In the genomic region with DNA sequence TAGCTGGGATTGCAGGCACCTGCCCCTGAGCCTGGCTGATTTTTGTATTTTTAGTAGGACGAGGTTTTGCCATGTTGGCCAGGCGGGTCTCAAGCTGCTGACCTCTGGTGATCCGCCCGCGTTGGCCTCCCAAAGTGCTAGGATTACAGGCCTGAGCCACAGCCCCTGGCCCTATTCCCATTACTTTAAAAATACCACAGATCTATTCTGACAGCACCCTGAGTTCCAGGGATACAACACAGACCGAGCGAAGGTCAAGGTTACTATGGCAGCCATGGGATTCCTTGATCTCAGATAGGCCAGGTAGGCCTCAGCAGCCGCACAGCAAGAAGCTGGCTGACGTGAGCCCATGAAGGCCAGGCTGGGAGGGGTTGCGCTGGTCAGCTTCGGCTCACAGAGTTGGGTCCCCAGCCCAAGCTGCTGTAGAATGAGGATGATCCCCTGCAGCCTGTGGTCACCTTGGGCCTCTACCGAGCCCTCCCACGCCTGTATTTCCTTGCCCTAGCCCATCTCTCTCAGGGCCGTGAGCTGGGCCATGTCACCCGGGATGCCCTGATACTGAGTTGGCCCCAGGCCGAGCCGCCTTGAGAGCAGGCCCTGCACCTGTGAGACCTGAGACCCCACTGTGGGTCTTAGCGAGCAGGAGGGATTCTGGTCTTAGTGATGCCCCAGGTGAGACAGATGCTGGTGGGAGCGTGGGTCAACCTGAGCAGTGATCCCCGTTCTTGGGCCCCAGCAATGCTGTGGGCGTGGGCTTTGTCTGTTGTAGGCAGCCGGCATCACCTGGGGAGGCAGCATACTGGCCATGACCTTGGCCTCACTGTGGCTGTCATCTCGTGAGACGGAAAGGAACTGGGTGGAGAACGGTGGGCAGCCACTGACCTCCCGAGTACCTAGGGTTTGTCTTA, we compare ENCODE assay signal across 23 cellular contexts.
"Had no signal": no experiment of that assay in that cellular context is flagged by ENCODE, and none has a peak within 500 bp of the region (broad histone marks: within the 10 kb centered on the region; RNA-seq: fewer than 3 reads in every experiment).

No MANE protein-coding gene starts in this region.

- H3K27me3 ChIP-seq: esophagus squamous epithelium, gastroesophageal sphincter, left lung, tibial artery had no signal

- H3K27ac ChIP-seq: esophagus squamous epithelium, gastroesophageal sphincter, left lung, parathyroid adenoma, tibial artery had no signal

- H3K9ac ChIP-seq: parathyroid adenoma had no signal

- H3K4me3 Mint-ChIP-seq: activated CD4-positive, alpha-beta T cell treated with anti-CD3 and anti-CD28 coated beads for 36 hours; activated naive CD8-positive, alpha-beta T cell; activated T-cell treated with anti-CD3 and anti-CD28 coated beads, Interleukin-2, amount 50 U/mL, for 4 hours; endodermal cell; nephron; stimulated activated naive CD8-positive, alpha-beta T cell treated with anti-CD3 and anti-CD28 coated beads, Interleukin-15, amount 100 ng/mL, for 72 hours; T-helper 1 cell treated with Interleukin-12 subunit alpha and Interleukin-12 subunit beta and Interleukin-4 antibody, amounts not matched to agents 30 μg/mL and 1 μg/mL, for 36 hours; WTC11 had no signal

- H3K4me1 Mint-ChIP-seq: activated CD4-positive, alpha-beta T cell treated with anti-CD3 and anti-CD28 coated beads for 36 hours; endodermal cell; nephron; stimulated activated naive CD8-positive, alpha-beta T cell treated with anti-CD3 and anti-CD28 coated beads, Interleukin-15, amount 100 ng/mL, for 72 hours; WTC11 had no signal

- DNase-seq: activated CD4-positive, alpha-beta T cell treated with anti-CD3 and anti-CD28 coated beads for 36 hours; activated CD4-positive, alpha-beta T cell treated with anti-CD3 and anti-CD28 coated beads, Interleukin-2, amount 50 U/mL, for 48 hours; activated CD8-positive, alpha-beta memory T cell treated with anti-CD3 and anti-CD28 coated beads, Interleukin-2, amount 50 U/mL, for 48 hours; activated naive CD4-positive, alpha-beta T cell; activated T-cell treated with anti-CD3 and anti-CD28 coated beads, Interleukin-2, amount 50 U/mL, for 4 hours; cerebellar nuclear complex; cortex of kidney; endodermal cell; esophagus squamous epithelium; head of caudate nucleus; stimulated activated CD4-positive, alpha-beta T cell treated with anti-CD3 and anti-CD28 coated beads, Interleukin-12 subunit alpha, Interleukin-12 subunit beta, amount 100 ng/mL, for 4 hours; stimulated activated naive CD8-positive, alpha-beta T cell treated with anti-CD3 and anti-CD28 coated beads, Interleukin-15, amount 100 ng/mL, for 72 hours; T1000 had no signal

- H2AFZ ChIP-seq: parathyroid adenoma had no signal

- H3K27me3 Mint-ChIP-seq: activated CD4-positive, alpha-beta T cell treated with anti-CD3 and anti-CD28 coated beads for 36 hours; activated naive CD8-positive, alpha-beta T cell; stimulated activated naive CD8-positive, alpha-beta T cell treated with anti-CD3 and anti-CD28 coated beads, Interleukin-15, amount 100 ng/mL, for 72 hours had no signal

- H3K9me3 Mint-ChIP-seq: activated T-cell treated with anti-CD3 and anti-CD28 coated beads, Interleukin-2, amount 50 U/mL, for 4 hours; activated T-helper 2 cell treated with anti-CD3 and anti-CD28 coated beads, Interferon-gamma antibody, Interleukin-2, Interleukin-4, amounts not matched to agents 10 μg/mL and 5 μg/mL and 100 μg/mL, durations not matched to agents 14 hours and 24 hours and 36 hours; endodermal cell; nephron; stimulated activated naive CD8-positive, alpha-beta T cell treated with anti-CD3 and anti-CD28 coated beads, Interleukin-15, amount 100 ng/mL, for 72 hours; T-helper 1 cell treated with Interleukin-12 subunit alpha and Interleukin-12 subunit beta and Interleukin-4 antibody, amounts not matched to agents 30 μg/mL and 1 μg/mL, for 36 hours; WTC11 had no signal

- ATAC-seq: activated CD4-positive, alpha-beta T cell treated with anti-CD3 and anti-CD28 coated beads for 36 hours; activated T-cell treated with anti-CD3 and anti-CD28 coated beads, Interleukin-2, amount 50 U/mL, for 4 hours; gastroesophageal sphincter; left lung; stimulated activated naive CD8-positive, alpha-beta T cell treated with anti-CD3 and anti-CD28 coated beads, Interleukin-15, amount 100 ng/mL, for 72 hours; WTC11 had no signal

- H3K4me3 ChIP-seq: esophagus squamous epithelium, gastroesophageal sphincter, left lung, tibial artery had no signal

- H3K4me1 ChIP-seq: esophagus squamous epithelium, gastroesophageal sphincter, left lung, parathyroid adenoma, tibial artery had no signal

- H3K27ac Mint-ChIP-seq: activated CD4-positive, alpha-beta T cell treated with anti-CD3 and anti-CD28 coated beads for 36 hours; activated naive CD8-positive, alpha-beta T cell; activated T-helper 2 cell treated with anti-CD3 and anti-CD28 coated beads, Interferon-gamma antibody, Interleukin-2, Interleukin-4, amounts not matched to agents 10 μg/mL and 5 μg/mL and 100 μg/mL, durations not matched to agents 14 hours and 24 hours and 36 hours; endodermal cell; nephron; stimulated activated naive CD8-positive, alpha-beta T cell treated with anti-CD3 and anti-CD28 coated beads, Interleukin-15, amount 100 ng/mL, for 72 hours; T-helper 1 cell treated with Interleukin-12 subunit alpha and Interleukin-12 subunit beta and Interleukin-4 antibody, amounts not matched to agents 30 μg/mL and 1 μg/mL, for 36 hours; WTC11 had no signal

- H3K9me3 ChIP-seq: esophagus squamous epithelium, gastroesophageal sphincter, left lung, tibial artery had no signal

- FAIRE-seq: bronchial epithelial cell had no signal
